10 cellular contexts compared by ENCODE assay signal in the genomic region with DNA sequence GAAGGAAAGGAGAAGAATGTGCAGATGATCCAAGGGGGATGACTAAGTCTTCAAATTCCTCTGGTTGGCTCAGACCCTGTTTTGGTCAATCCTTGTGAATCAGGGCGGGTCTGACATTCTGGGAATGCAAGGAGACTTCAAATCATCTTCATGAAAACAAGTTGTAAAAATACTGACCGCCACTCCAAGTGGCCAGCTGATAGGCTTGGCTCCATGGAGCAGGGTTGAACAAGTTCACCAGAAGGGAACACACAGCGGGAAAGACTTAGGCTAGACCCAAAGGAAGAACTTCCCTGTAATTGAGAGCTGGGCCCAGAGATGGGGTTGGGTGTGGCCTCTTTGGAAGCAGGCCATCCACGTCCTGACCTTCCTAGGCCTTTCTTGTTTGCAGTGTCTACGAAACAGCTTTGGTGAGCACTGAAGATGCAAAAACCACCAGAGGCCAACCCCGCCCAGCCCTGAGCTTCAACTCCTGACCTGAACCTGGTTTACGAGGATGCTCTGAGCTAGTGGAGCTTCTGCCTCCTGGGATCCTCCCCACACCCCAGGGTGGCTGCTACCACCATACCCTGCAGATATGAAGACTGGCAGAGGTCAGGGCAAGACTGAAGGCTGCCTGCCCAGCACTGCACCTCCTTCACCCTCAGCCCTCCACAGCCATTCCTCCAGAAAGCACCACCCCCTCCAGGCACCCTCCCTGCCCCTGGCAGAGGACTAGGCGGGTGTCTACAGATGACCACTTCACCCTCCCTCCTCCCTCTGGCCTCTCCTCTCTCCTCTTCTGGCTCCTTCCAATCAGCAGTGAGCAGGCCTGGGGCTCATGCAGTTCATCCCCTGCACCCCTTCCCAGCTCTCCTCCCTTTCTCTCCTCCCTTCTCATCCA. TPM values are rescaled to one million over a fixed set of nuclear protein-coding genes. Genes with fewer than 3 reads are reported as not detected.
DNase-seq lines count a peak whose midpoint lies in the region; ATAC-seq, FAIRE-seq and TF ChIP-seq lines count a peak whose summit lies in the region.
"Had no signal": no experiment of that assay in that cellular context is flagged by ENCODE, and none has a peak within 500 bp of the region (broad histone marks: within the 10 kb centered on the region; RNA-seq: fewer than 3 reads in every experiment).

No MANE protein-coding gene starts in this region.

- H2BK15ac ChIP-seq in H1 (ENCODE audit: low read length), result no peak overlapping the region

- H2BK120ac ChIP-seq in H1 (replicated peaks; ENCODE audit: low read depth, low read length), result no peak overlapping the region

- CTCF ChIA-PET in H1 (lab: Charles Lee; ENCODE audit: partially characterized antibody), result interaction anchor here (0.8 to 21.4 kb wide), 9 partner anchors 11 to 111 kb away, joined by 3 to 176 read pairs (median 4); a partner anchor contains a TSS

- TF ChIP-seq RAD21 in H1 (IDR thresholded peaks at IDR 0.05 in 1 of 2, conservative IDR thresholded peaks at IDR 0.05 in 1 of 2; ENCODE audit: low read depth in 2 of 2, low read length in 2 of 2), result no peak

- H3K23me2 ChIP-seq in H1 (ENCODE audit: low read depth, low read length), result no peaks in the 10 kb centered on the region

- 93% methylated on average over 8 of the region's 8 CpGs; no CpG with 5 or more reads in 1 of the 2 experiments for WGBS in H1 (ENCODE audit: extremely low coverage in 1 of 2, insufficient coverage in 1 of 2, insufficient read length in 1 of 2, insufficient replicate concordance in 2 of 2, low coverage in 1 of 2, low lambda C conversion rate in 2 of 2, missing lambda C conversion rate in 1 of 2), 2 experiments

- H3K9me3 Mint-ChIP-seq in memory B cell, result no peaks in the 10 kb centered on the region

- 0 out of 2 replicates have a peak overlapping the region, but pooled peaks have one; percentile 49 for H2BK5ac ChIP-seq in H1 (ENCODE audit: low read depth, low read length)

- POLR2A ChIA-PET in H1 (lab: Charles Lee; ENCODE audit: partially characterized antibody), result interaction anchor here (0.5 to 0.9 kb wide), 2 partner anchors 34 to 630 kb away, joined by 3 read pairs; no protein-coding TSS in a partner anchor

- no peak overlapping the region for H3K4ac ChIP-seq in H1 (replicated peaks; ENCODE audit: insufficient read length, low read depth, low read length)

- DNase-seq in Right ventricle myocardium inferior (ENCODE audit: missing footprints), result no peak
- no peak for DNase-seq in cardiac septum (ENCODE audit: low spot score)
- DNase-seq in H1 (ENCODE audit: low read depth in 1 of 2, low spot score in 2 of 2), result no peak
- DNase-seq in memory B cell (ENCODE audit: low spot score in 2 of 2), result no peak
- no peak for DNase-seq in putamen (ENCODE audit: low spot score)
- DNase-seq in hippocampal formation (lab: John Stamatoyannopoulos, UW), result no peak
- DNase-seq in OCI-M1 (lab: John Stamatoyannopoulos, UW), result no peak
- DNase-seq: AML-193, NCI-H69 had no signal

- peak; percentile 78 for ATAC-seq in Right ventricle myocardium inferior
- ATAC-seq in memory B cell (ENCODE audit: low read depth), result no peak
- ATAC-seq in HG03097 (IDR thresholded peaks at IDR 0.05; ENCODE audit: low FRiP score, unreplicated experiment), result no peak

- H3K27me3 Mint-ChIP-seq in memory B cell, result no peaks in the 10 kb centered on the region

- H4K5ac ChIP-seq in H1 (ENCODE audit: insufficient read length, low read depth, low read length), result no peak overlapping the region

- H3K27ac ChIP-seq in H1 (ENCODE audit: low read depth, low read length), result no peak overlapping the region

- no peak overlapping the region for H2AFZ ChIP-seq in H1 (ENCODE audit: low read length)

- H3K27me3 ChIP-seq in H1 (replicated peaks in 1 of 4; ENCODE audit: control insufficient read depth in 3 of 4, extremely low read depth in 1 of 4, insufficient read depth in 3 of 4, low read length in 3 of 4), result no peaks in the 10 kb centered on the region

- no peak overlapping the region for H2BK12ac ChIP-seq in H1 (ENCODE audit: low read depth, low read length)

- no peaks in the 10 kb centered on the region for H3K79me1 ChIP-seq in H1 (ENCODE audit: low read depth, low read length)

- no peak for TF ChIP-seq CTCF in H1 (IDR thresholded peaks at IDR 0.05; ENCODE audit: control extremely low read depth in 1 of 3, insufficient read depth in 1 of 3, low read depth in 1 of 3, low read length in 3 of 3)

- no peak for TF ChIP-seq EP300 in H1 (IDR thresholded peaks at IDR 0.05; ENCODE audit: borderline replicate concordance in 1 of 2, low read depth in 2 of 2, low read length in 2 of 2)

- no peak overlapping the region for H3K4me3 ChIP-seq in H1 (ENCODE audit: extremely low read depth in 1 of 4, insufficient read depth in 2 of 4, low read depth in 3 of 4, low read length in 4 of 4)

- no peak overlapping the region for H3K4me3 Mint-ChIP-seq in memory B cell

- intact Hi-C loops in Right ventricle myocardium inferior (cut with DNase I) (no loop called here), cardiac septum (cut with DNase I) (no loop called here)

- no peaks in the 10 kb centered on the region for H3K36me3 ChIP-seq in H1 (ENCODE audit: control insufficient read depth in 2 of 4, insufficient read depth in 4 of 4, low read length in 3 of 4)

- H3K79me2 ChIP-seq in H1 (ENCODE audit: control insufficient read depth in 1 of 2, insufficient read depth in 2 of 2, low read length in 2 of 2), result no peaks in the 10 kb centered on the region

- TF ChIP-seq POLR2A in H1 (IDR thresholded peaks at IDR 0.05; ENCODE audit: control extremely low read depth in 1 of 2, low read depth in 2 of 2, low read length in 2 of 2), result no peak

- H2BK20ac ChIP-seq in H1 (ENCODE audit: low read length), result no peak overlapping the region

- H3K14ac ChIP-seq in H1 (ENCODE audit: insufficient read length), result no peak overlapping the region

- H4K8ac ChIP-seq in H1 (ENCODE audit: extremely low read depth, insufficient read depth, low read length), result no peak overlapping the region

- H4K20me1 ChIP-seq in H1 (replicated peaks in 1 of 2; ENCODE audit: control insufficient read depth in 1 of 2, insufficient read depth in 2 of 2, low read length in 2 of 2), result no peaks in the 10 kb centered on the region

- H2AK5ac ChIP-seq in H1 (ENCODE audit: low read depth, low read length), result no peak overlapping the region; the same call in 1 of the 2 replicates

- H3K36me3 Mint-ChIP-seq in memory B cell, result peaks cover 4% of the 10 kb centered on the region

- H3K56ac ChIP-seq in H1 (replicated peaks; ENCODE audit: insufficient read length, low read depth, low read length), result no peak overlapping the region

- H3K9me3 ChIP-seq in H1 (ENCODE audit: insufficient read depth in 2 of 2, low read depth in 1 of 2, low read length in 1 of 2), result no peaks in the 10 kb centered on the region

- H3K9ac ChIP-seq in H1 (replicated peaks in 1 of 4; ENCODE audit: extremely low read depth in 1 of 4, low read depth in 3 of 4, low read length in 3 of 4), result no peak overlapping the region

- H3K4me1 Mint-ChIP-seq in memory B cell, result peaks cover 37% of the 10 kb centered on the region

- H3K4me2 ChIP-seq in H1 (ENCODE audit: insufficient read depth in 1 of 2, low read depth in 2 of 2, low read length in 2 of 2), result no peak overlapping the region

- no peak overlapping the region for H3K23ac ChIP-seq in H1 (ENCODE audit: insufficient read length)

- no peak overlapping the region for H4K91ac ChIP-seq in H1 (replicated peaks; ENCODE audit: insufficient read length, low read length)

- H3K27ac Mint-ChIP-seq in memory B cell, result peak overlapping the region; percentile 17

- no peak for FAIRE-seq in H1 (lab: Jason Lieb, UNC)

- peaks cover 0 to 2% (median 0%) of the 10 kb centered on the region in 4 experiments; a peak in 1 of 7 replicates for H3K4me1 ChIP-seq in H1 (replicated peaks in 1 of 4; ENCODE audit: control insufficient read depth in 3 of 4, insufficient read depth in 4 of 4, low read length in 3 of 4)

- H3K18ac ChIP-seq in H1 (ENCODE audit: extremely low read depth, low read length), result no peak overlapping the region

TF ChIP-seq in H1, 55 proteins besides CTCF, POLR2A, EP300 and RAD21:
- TF ChIP-seq BACH1 (IDR thresholded peaks at IDR 0.05; ENCODE audit: low read length), result no peak
- no peak for TF ChIP-seq EGR1 (IDR thresholded peaks at IDR 0.05; ENCODE audit: borderline replicate concordance, low read depth, low read length)
- no peak for TF ChIP-seq SP1 (IDR thresholded peaks at IDR 0.05; ENCODE audit: low read depth, low read length)
- TF ChIP-seq POLR2AphosphoS5 (IDR thresholded peaks at IDR 0.05; ENCODE audit: low read depth, low read length), result no peak

RNA-seq across cellular contexts. Expression of a gene that starts 26.1 kb away (rescaled TPM):
- 7.7 TPM for total RNA-seq in Right ventricle myocardium inferior
- total RNA-seq in cardiac septum, result 6.9 TPM
- total RNA-seq in H1 (2021; fragmentation: NEBNext Ultra II Directional; extraction: Animal tissue kit (Norgen Biotek cat#: 25700)), result 8.1 and 8.6 TPM in 2 replicates
- polyA plus RNA-seq in H1 (2011; rRNA removed), result 7.8 and 10.2 TPM in 2 replicates
- polyA plus RNA-seq in H1 (2011; cell fraction: cytosol; rRNA removed), result 6.4 TPM
- polyA plus RNA-seq in H1 (2011; cell fraction: nucleus; rRNA removed), result 27.2 TPM
- polyA plus RNA-seq in H1 (2012, experiment 1 of 2), result 4.8 to 10.4 TPM (median 8.0 TPM) in 4 replicates
- polyA plus RNA-seq in H1 (2012, experiment 2 of 2), result 6.2 TPM
- 10.7 TPM for polyA plus RNA-seq in H1 (2013, experiment 1 of 2)
- polyA plus RNA-seq in H1 (2013, experiment 2 of 2), result 10.8 TPM
- 6.0 and 7.1 TPM in 2 replicates for polyA minus RNA-seq in H1 (2011; rRNA and poly(A)+ RNA removed)
- polyA minus RNA-seq in H1 (2011; cell fraction: cytosol; rRNA and poly(A)+ RNA removed), result 3.8 TPM
- 8.1 TPM for polyA minus RNA-seq in H1 (2011; cell fraction: nucleus; rRNA and poly(A)+ RNA removed)
